ENCODE assay signal across 1 cellular context in genomic region chr12:569091-569676, GRCh38.
TF ChIP-seq lines count a peak whose summit lies in the region.

No MANE protein-coding gene starts in this region.

TF ChIP-seq in SK-N-SH treated with all-trans-retinoic acid at 6 μM for 48 hours, 23 proteins besides CTCF, POLR2A, EP300 and RAD21 (continued from another document):
- TF ChIP-seq POU6F1 (CRISPR knock-in tag; IDR thresholded peaks at IDR 0.05; ENCODE audit: borderline replicate concordance, low read depth) = no peak
